8 cellular contexts compared by ENCODE assay signal in genomic region chr18:59139615-59140286, GRCh38. TPM values are rescaled to one million over a fixed set of nuclear protein-coding genes. Genes with fewer than 3 reads are reported as not detected.
DNase-seq lines count a peak whose midpoint lies in the region; ATAC-seq and TF ChIP-seq lines count a peak whose summit lies in the region.

TSS of gene SEC11C (plus strand) at chr18:59139884. CDS start at chr18:59139949, 65 bp downstream.

- H3K4me3 ChIP-seq in dorsolateral prefrontal cortex (peak within 1 kb of the TSS; percentile 70 to 99 (median 91)), right lobe of liver (peak within 1 kb of the TSS; percentile 78 to 98 (median 94))

- POLR2A ChIA-PET in activated CD4-positive, alpha-beta memory T cell treated with anti-CD3 and anti-CD28 coated beads for 36 hours (lab: Charles Lee) = interaction anchor here (0.6 to 2.1 kb wide), 6 partner anchors 10 to 761 kb away, joined by 3 to 12 read pairs (median 6); partner anchors contain the start of gene LMAN1

- intact Hi-C loops in activated CD4-positive, alpha-beta memory T cell treated with anti-CD3 and anti-CD28 coated beads for 36 hours (cut with micrococcal nuclease) = loop anchor here (1.0 to 5.0 kb wide), 8 partner anchors 15 to 813 kb away; partner anchors contain the start of genes LMAN1 and MALT1
- intact Hi-C loops in dorsolateral prefrontal cortex (cut with DNase I) (loop anchor here (2.0 to 5.0 kb wide), 3 partner anchors 47 to 219 kb away; partner anchors contain the start of gene LMAN1 (in 1 of the 2)), right lobe of liver (cut with DNase I) (no loop called here)

- no peaks in the 10 kb centered on the region for H3K36me3 ChIP-seq in right lobe of liver

- DNase-seq in NCI-H82 (lab: John Stamatoyannopoulos, UW) (peak; percentile 98), dorsolateral prefrontal cortex (peak; percentile 98 to 99 (median 98)), right lobe of liver (peak; percentile 97 to 99 (median 98))
- peak; percentile 97 for DNase-seq in activated CD4-positive, alpha-beta memory T cell treated with anti-CD3 and anti-CD28 coated beads for 36 hours
- peak; percentile 91 to 96 for DNase-seq in stimulated activated CD4-positive, alpha-beta T cell treated with anti-CD3 and anti-CD28 coated beads, Interleukin-4, amount 100 ng/mL, for 4 hours

- no peaks in the 10 kb centered on the region for H3K9me3 ChIP-seq in right lobe of liver

- peaks cover 38% of the 10 kb centered on the region for H3K4me1 Mint-ChIP-seq in activated CD4-positive, alpha-beta memory T cell treated with anti-CD3 and anti-CD28 coated beads for 36 hours (ENCODE audit: low read depth)

- H3K4me3 Mint-ChIP-seq in activated CD4-positive, alpha-beta memory T cell treated with anti-CD3 and anti-CD28 coated beads for 36 hours = peak within 1 kb of the TSS; percentile 94

- H3K9me3 Mint-ChIP-seq in activated CD4-positive, alpha-beta memory T cell treated with anti-CD3 and anti-CD28 coated beads for 36 hours = no peaks in the 10 kb centered on the region

- peak within 1 kb of the TSS; percentile 98 for H3K27ac Mint-ChIP-seq in activated CD4-positive, alpha-beta memory T cell treated with anti-CD3 and anti-CD28 coated beads for 36 hours

- H3K36me3 Mint-ChIP-seq in activated CD4-positive, alpha-beta memory T cell treated with anti-CD3 and anti-CD28 coated beads for 36 hours = no peaks in the 10 kb centered on the region

- TF ChIP-seq CTCF in C4-2B (conservative IDR thresholded peaks at IDR 0.05) (no peak), dorsolateral prefrontal cortex (IDR thresholded peaks at IDR 0.05 in 54 of 56, conservative IDR thresholded peaks at IDR 0.05 in 2 of 56; ENCODE audit: low read depth in 1 of 56, partially characterized antibody in 56 of 56) (peak in 15 of 56 donors; percentile 6 to 48 (median 20)), right lobe of liver (IDR thresholded peaks at IDR 0.05) (no peak)

- H3K4me1 ChIP-seq in right lobe of liver = peaks cover 0 to 34% (median 6%) of the 10 kb centered on the region in 4 donors

- ATAC-seq in GM19397 (IDR thresholded peaks at IDR 0.05; ENCODE audit: unreplicated experiment) = peak; percentile 82
- ATAC-seq in HG03571 (IDR thresholded peaks at IDR 0.05; ENCODE audit: unreplicated experiment) = peak; percentile 71
- ATAC-seq in right lobe of liver = peak; percentile 93 to 97 (median 94)

- CTCF ChIA-PET in activated CD4-positive, alpha-beta memory T cell treated with anti-CD3 and anti-CD28 coated beads for 36 hours (lab: Charles Lee) = interaction anchor here (1.0 to 6.9 kb wide), 3 partner anchors 12 to 69 kb away, joined by 4 to 38 read pairs (median 4); no protein-coding TSS in a partner anchor

- H3K27me3 ChIP-seq in dorsolateral prefrontal cortex (peaks cover 0 to 5% (median 0%) of the 10 kb centered on the region in 45 donors), right lobe of liver (no peaks in the 10 kb centered on the region)

- H3K27ac ChIP-seq in C4-2B (peak within 1 kb of the TSS; percentile 72), dorsolateral prefrontal cortex (peak within 1 kb of the TSS; percentile 52 to 96 (median 88)), right lobe of liver (peak within 1 kb of the TSS; percentile 16 to 77 (median 76))

- WGBS in right lobe of liver (ENCODE audit: insufficient coverage, low coverage, low lambda C conversion rate, missing lambda C conversion rate) = 0% methylated on average over 6 of the region's 55 CpGs

- peaks cover 5% of the 10 kb centered on the region for H3K27me3 Mint-ChIP-seq in activated CD4-positive, alpha-beta memory T cell treated with anti-CD3 and anti-CD28 coated beads for 36 hours

- peak; percentile 69 for TF ChIP-seq POLR2A in right lobe of liver (IDR thresholded peaks at IDR 0.05)

RNA-seq across cellular contexts. Expression of gene SEC11C, which starts in this region (rescaled TPM):
- total RNA-seq in activated CD4-positive, alpha-beta memory T cell treated with anti-CD3 and anti-CD28 coated beads for 36 hours = 100 to 1,000 TPM; 119 to 130 TPM
- total RNA-seq in dorsolateral prefrontal cortex (100 to 1,000 TPM in 61 of 120 experiments, 10 to 100 TPM in 59; 57.2 to 173 (median 101) TPM), right lobe of liver (100 to 1,000 TPM in 1 of 6 experiments, 10 to 100 TPM in 5; 46.7 to 104 (median 85.3) TPM)

Comparison
In these comparisons a context has a peak if more than half of its experiments do, and no peak if none do; other contexts are left out.
1. Peak in every context shown above with its lines: DNase-seq, ATAC-seq, H3K4me3 ChIP-seq and H3K27ac ChIP-seq.
2. intact Hi-C loops: an anchor here in activated CD4-positive, alpha-beta memory T cell treated with anti-CD3 and anti-CD28 coated beads for 36 hours (1.0 to 5.0 kb wide) and dorsolateral prefrontal cortex (2.0 to 5.0 kb wide); none called in right lobe of liver.